8 cellular contexts compared by ENCODE assay signal in genomic region chr11:131370090-131370751, GRCh38. TPM values are rescaled to one million over a fixed set of nuclear protein-coding genes. Genes with fewer than 3 reads are reported as not detected.
A peak's percentile ranks its signal among the peaks of the same experiment; 100 is the strongest.
DNase-seq lines count a peak whose midpoint lies in the region; ATAC-seq, FAIRE-seq and TF ChIP-seq lines count a peak whose summit lies in the region.

NTM (plus strand) TSS chr11:131370615.

- POLR2A ChIA-PET in BJ (lab: Charles Lee), result no interaction called here
- POLR2A ChIA-PET in activated CD4-positive, alpha-beta memory T cell treated with anti-CD3 and anti-CD28 coated beads, Interleukin-2, amount 10 ng/mL, durations not matched to agents 7 days and 5 days (lab: Charles Lee), result no interaction called here

- no peak for ATAC-seq in GM21528 (IDR thresholded peaks at IDR 0.05; ENCODE audit: low FRiP score, unreplicated experiment)

- H3K27me3 Mint-ChIP-seq in activated CD4-positive, alpha-beta memory T cell treated with anti-CD3 and anti-CD28 coated beads, Interleukin-2, amount 10 ng/mL, durations not matched to agents 7 days and 5 days, result no peaks in the 10 kb centered on the region

- H3K27ac Mint-ChIP-seq in activated CD4-positive, alpha-beta memory T cell treated with anti-CD3 and anti-CD28 coated beads, Interleukin-2, amount 10 ng/mL, durations not matched to agents 7 days and 5 days, result no peak within 1 kb of the TSS

- no peak within 1 kb of the TSS for H3K4me3 Mint-ChIP-seq in activated CD4-positive, alpha-beta memory T cell treated with anti-CD3 and anti-CD28 coated beads, Interleukin-2, amount 10 ng/mL, durations not matched to agents 7 days and 5 days

- no peaks in the 10 kb centered on the region for H3K36me3 ChIP-seq in BJ (ENCODE audit: control insufficient read depth, insufficient read depth, low read length)

- TF ChIP-seq CTCF in BJ (IDR thresholded peaks at IDR 0.05; ENCODE audit: insufficient read depth, low read depth, low read length), result no peak

- H3K4me3 ChIP-seq in BJ (ENCODE audit: low read depth, low read length), result no peak within 1 kb of the TSS

- no peaks in the 10 kb centered on the region for H3K4me1 Mint-ChIP-seq in activated CD4-positive, alpha-beta memory T cell treated with anti-CD3 and anti-CD28 coated beads, Interleukin-2, amount 10 ng/mL, durations not matched to agents 7 days and 5 days

- CTCF ChIA-PET in BJ (lab: Yijun Ruan, JAX), result interaction anchor here (0.6 kb wide), 1 partner anchor 40 kb away, joined by 3 read pairs; no protein-coding TSS in a partner anchor
- CTCF ChIA-PET in activated CD4-positive, alpha-beta memory T cell treated with anti-CD3 and anti-CD28 coated beads, Interleukin-2, amount 10 ng/mL, durations not matched to agents 7 days and 5 days (lab: Charles Lee), result no interaction called here

- H3K9me3 Mint-ChIP-seq in activated CD4-positive, alpha-beta memory T cell treated with anti-CD3 and anti-CD28 coated beads, Interleukin-2, amount 10 ng/mL, durations not matched to agents 7 days and 5 days, result no peaks in the 10 kb centered on the region

- FAIRE-seq in RCC 7860 (lab: Jason Lieb, UNC) (no peak), frontal cortex (lab: Jason Lieb, UNC) (no peak)

- no peak for DNase-seq in BJ (ENCODE audit: low read depth)
- DNase-seq in RCC 7860 (ENCODE audit: low spot score), result peak; percentile 13
- peak; percentile 61 to 64 for DNase-seq in frontal cortex (ENCODE audit: low spot score in 2 of 2)
- peak in 50 of 56 donors; percentile 13 to 89 (median 67) for DNase-seq in nucleus accumbens (lab: John Stamatoyannopoulos, UW)
- no peak for DNase-seq in NCI-H1930 (lab: John Stamatoyannopoulos, UW)
- no peak for DNase-seq in NCI-H510A treated with DMSO at 0.1 percent for 48 hours (lab: John Stamatoyannopoulos, UW)
- DNase-seq in activated CD4-positive, alpha-beta memory T cell treated with anti-CD3 and anti-CD28 coated beads, Interleukin-2, amount 10 ng/mL, durations not matched to agents 7 days and 5 days, result no peak

- peaks cover 5% of the 10 kb centered on the region; the same call in 1 of the 2 replicates for H3K27me3 ChIP-seq in BJ (ENCODE audit: control insufficient read depth, insufficient read depth, low read length)

- no peaks in the 10 kb centered on the region for H3K36me3 Mint-ChIP-seq in activated CD4-positive, alpha-beta memory T cell treated with anti-CD3 and anti-CD28 coated beads, Interleukin-2, amount 10 ng/mL, durations not matched to agents 7 days and 5 days (ENCODE audit: low read depth)

RNA-seq across cellular contexts. Expression of gene NTM, which starts in this region (rescaled TPM):
- polyA plus RNA-seq in BJ (2011; rRNA removed), result 24.4 and 33.6 TPM in 2 replicates
- 35.5 and 36.2 TPM in 2 replicates for polyA minus RNA-seq in BJ (2011; rRNA and poly(A)+ RNA removed)
- total RNA-seq in frontal cortex, result 119 TPM
- total RNA-seq in activated CD4-positive, alpha-beta memory T cell treated with anti-CD3 and anti-CD28 coated beads, Interleukin-2, amount 10 ng/mL, durations not matched to agents 7 days and 5 days, result not detected

Comparison
In these comparisons a context has a peak if more than half of its experiments do, and no peak if none do; other contexts are left out.
1. RNA of gene NTM (total RNA-seq): 119 TPM in frontal cortex (single experiment); not detected in activated CD4-positive, alpha-beta memory T cell treated with anti-CD3 and anti-CD28 coated beads, Interleukin-2, amount 10 ng/mL, durations not matched to agents 7 days and 5 days; every median in the first group is over 100 times any median in the second.
2. DNase-seq: peak in RCC 7860 (single experiment), frontal cortex (2 of 2) and nucleus accumbens (50 of 56); none in BJ (single experiment), NCI-H1930 (0 of 2), NCI-H510A treated with DMSO at 0.1 percent for 48 hours (single experiment) and activated CD4-positive, alpha-beta memory T cell treated with anti-CD3 and anti-CD28 coated beads, Interleukin-2, amount 10 ng/mL, durations not matched to agents 7 days and 5 days (single experiment).